In the genomic region with DNA sequence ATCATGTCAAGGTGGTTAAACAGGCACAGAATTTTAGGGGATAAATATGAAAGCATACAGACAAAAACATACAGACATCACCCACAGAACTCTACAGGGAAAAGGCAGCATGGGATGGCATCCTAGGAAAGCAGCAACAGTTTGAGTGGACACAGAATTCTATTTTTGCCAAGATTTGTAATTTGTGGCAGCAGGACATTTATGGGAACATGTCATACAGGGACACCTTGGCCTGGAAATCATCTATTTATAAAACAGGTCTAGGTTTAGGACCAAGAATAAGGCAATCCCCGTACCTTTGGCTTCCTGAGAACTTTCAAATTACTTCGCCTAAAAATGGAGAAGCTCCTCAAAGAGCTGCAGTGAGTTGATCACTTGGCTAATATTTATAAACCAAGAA, we compare ENCODE assay signal across 14 cellular contexts.
"Had no signal": no experiment of that assay in that cellular context is flagged by ENCODE, and none has a peak within 500 bp of the region (broad histone marks: within the 10 kb centered on the region; RNA-seq: fewer than 3 reads in every experiment).

No MANE protein-coding gene starts in this region.

- H3K9me3 ChIP-seq: ascending aorta, transverse colon had no signal

- DNase-seq: activated CD4-positive, alpha-beta T cell treated with anti-CD3 and anti-CD28 coated beads, Interleukin-2, amount 50 U/mL, for 4 hours; activated CD4-positive, CD25-positive, alpha-beta regulatory T cell treated with anti-CD3 and anti-CD28 coated beads, Interleukin-2, amount 50 U/mL, for 72 hours; activated effector memory CD4-positive, alpha-beta T cell treated with anti-CD3 and anti-CD28 coated beads, Interleukin-2, amount 50 U/mL, for 16 hours; activated naive CD8-positive, alpha-beta T cell treated with anti-CD3 and anti-CD28 coated beads, Interleukin-2, amount 50 U/mL, for 24 hours; activated T-cell treated with anti-CD3 and anti-CD28 coated beads, Interleukin-2, amount 50 U/mL, for 1 hour; effector memory CD4-positive, alpha-beta T cell; substantia nigra; T-helper 9 cell; transverse colon had no signal

- H3K4me3 ChIP-seq: ascending aorta, hepatocyte, smooth muscle cell, transverse colon had no signal

- H3K4me2 ChIP-seq: hepatocyte, smooth muscle cell had no signal

- H3K27ac ChIP-seq: hepatocyte, transverse colon had no signal

- H3K36me3 Mint-ChIP-seq: mesothelial cell of epicardium; stimulated activated effector memory CD8-positive, alpha-beta T cell treated with anti-CD3 and anti-CD28 coated beads, Interleukin-12 subunit alpha, Interleukin-12 subunit beta, amount 100 ng/mL, for 72 hours had no signal

- H3K36me3 ChIP-seq: ascending aorta, transverse colon had no signal

- ATAC-seq: activated naive CD8-positive, alpha-beta T cell treated with anti-CD3 and anti-CD28 coated beads, Interleukin-2, amount 50 U/mL, for 24 hours; stimulated activated effector memory CD8-positive, alpha-beta T cell treated with anti-CD3 and anti-CD28 coated beads, Interleukin-12 subunit alpha, Interleukin-12 subunit beta, amount 100 ng/mL, for 72 hours had no signal

- H3K4me3 Mint-ChIP-seq: activated naive CD8-positive, alpha-beta T cell treated with anti-CD3 and anti-CD28 coated beads, Interleukin-2, amount 50 U/mL, for 24 hours; mesothelial cell of epicardium; stimulated activated effector memory CD8-positive, alpha-beta T cell treated with anti-CD3 and anti-CD28 coated beads, Interleukin-12 subunit alpha, Interleukin-12 subunit beta, amount 100 ng/mL, for 72 hours had no signal

- H3K27me3 Mint-ChIP-seq: activated naive CD8-positive, alpha-beta T cell treated with anti-CD3 and anti-CD28 coated beads, Interleukin-2, amount 50 U/mL, for 24 hours had no signal

- H3K27me3 ChIP-seq: ascending aorta, hepatocyte, transverse colon had no signal

- H2AFZ ChIP-seq: hepatocyte had no signal

- H3K27ac Mint-ChIP-seq: activated naive CD8-positive, alpha-beta T cell treated with anti-CD3 and anti-CD28 coated beads, Interleukin-2, amount 50 U/mL, for 24 hours; mesothelial cell of epicardium; stimulated activated effector memory CD8-positive, alpha-beta T cell treated with anti-CD3 and anti-CD28 coated beads, Interleukin-12 subunit alpha, Interleukin-12 subunit beta, amount 100 ng/mL, for 72 hours had no signal

- H3K9me3 Mint-ChIP-seq: activated naive CD8-positive, alpha-beta T cell treated with anti-CD3 and anti-CD28 coated beads, Interleukin-2, amount 50 U/mL, for 24 hours; mesothelial cell of epicardium; stimulated activated effector memory CD8-positive, alpha-beta T cell treated with anti-CD3 and anti-CD28 coated beads, Interleukin-12 subunit alpha, Interleukin-12 subunit beta, amount 100 ng/mL, for 72 hours had no signal
